In genomic region chr18:13014818-13015217, GRCh38 we compare ENCODE assay signal across 24 cellular contexts. TPM values are rescaled to one million over a fixed set of nuclear protein-coding genes. Genes with fewer than 3 reads are reported as not detected.
A peak's percentile ranks its signal among the peaks of the same experiment; 100 is the strongest.
DNase-seq lines count a peak whose midpoint lies in the region; ATAC-seq, FAIRE-seq and TF ChIP-seq lines count a peak whose summit lies in the region.
"Had no signal": no experiment of that assay in that cellular context is flagged by ENCODE, and none has a peak within 500 bp of the region (broad histone marks: within the 10 kb centered on the region; RNA-seq: fewer than 3 reads in every experiment).

No MANE protein-coding gene starts in this region.

- H3K27me3 ChIP-seq in right atrium auricular region: no peaks in the 10 kb centered on the region
- H3K27me3 ChIP-seq in left ventricle myocardium inferior (ENCODE audit: low read depth): no peaks in the 10 kb centered on the region
- H3K27me3 ChIP-seq in body of pancreas: no peaks in the 10 kb centered on the region
- H3K27me3 ChIP-seq in pancreas: no peaks in the 10 kb centered on the region
- H3K27me3 ChIP-seq: BLaER1 treated with 17β-estradiol and CSF1 and Interleukin-3, amounts not matched to agents 10 nM and 100 nM had no signal

- H3K9me3 ChIP-seq in right atrium auricular region (no peaks in the 10 kb centered on the region), left ventricle myocardium inferior (replicated peaks) (no peaks in the 10 kb centered on the region), body of pancreas (no peaks in the 10 kb centered on the region), pancreas (no peaks in the 10 kb centered on the region)
- H3K9me3 ChIP-seq: BLaER1 treated with 17β-estradiol and CSF1 and Interleukin-3, amounts not matched to agents 10 nM and 100 nM; Caco-2 had no signal

- DNase-seq in Right ventricle myocardium superior (no peak), right atrium auricular region (ENCODE audit: low spot score) (no peak), left ventricle myocardium inferior (no peak), cardiac septum (ENCODE audit: low spot score) (no peak), body of pancreas (no peak), pancreas (no peak), AG20443 (ENCODE audit: low spot score) (no peak)
- DNase-seq: 8988T; ACHN; AML-193; Caco-2; Calu3; CD4-positive, alpha-beta T cell; CD8-positive, alpha-beta T cell; DMS79 treated with DMSO at 0.1 percent for 48 hours; GF-D8 had no signal

- TF ChIP-seq CTCF in right atrium auricular region (IDR thresholded peaks at IDR 0.05): no peak
- TF ChIP-seq CTCF in left ventricle myocardium inferior (IDR thresholded peaks at IDR 0.05; ENCODE audit: borderline replicate concordance): no peak
- no peak for TF ChIP-seq CTCF in body of pancreas (IDR thresholded peaks at IDR 0.05)
- TF ChIP-seq CTCF in pancreas (IDR thresholded peaks at IDR 0.05): no peak

- intact Hi-C loops in Right ventricle myocardium superior (cut with DNase I): no loop called here
- intact Hi-C loops in left ventricle myocardium inferior (cut with micrococcal nuclease): no loop called here
- intact Hi-C loops in cardiac septum (cut with DNase I): no loop called here
- intact Hi-C loops in body of pancreas (cut with DNase I): no loop called here
- intact Hi-C loops in pancreas (cut with DNase I): no loop called here

- H3K4me1 ChIP-seq in right atrium auricular region (no peaks in the 10 kb centered on the region), left ventricle myocardium inferior (peaks cover 39% of the 10 kb centered on the region), body of pancreas (peaks cover 24% of the 10 kb centered on the region), pancreas (peaks cover 0 to 12% (median 6%) of the 10 kb centered on the region in 3 donors)
- H3K4me1 ChIP-seq: BLaER1 treated with 17β-estradiol and CSF1 and Interleukin-3, amounts not matched to agents 10 nM and 100 nM had no signal

- ATAC-seq in Right ventricle myocardium superior (ENCODE audit: poor library complexity) (peak; percentile 46), body of pancreas (peak; percentile 75), pancreas (peak in 3 of 4 donors; percentile 14 to 74 (median 31)), HG03039 (IDR thresholded peaks at IDR 0.05; ENCODE audit: unreplicated experiment) (no peak)
- ATAC-seq: CD8-positive, alpha-beta T cell had no signal

- H3K4me3 ChIP-seq in right atrium auricular region (no peak overlapping the region), left ventricle myocardium inferior (no peak overlapping the region), body of pancreas (no peak overlapping the region), pancreas (no peak overlapping the region)
- H3K4me3 ChIP-seq: BLaER1 treated with 17β-estradiol and CSF1 and Interleukin-3, amounts not matched to agents 10 nM and 100 nM had no signal

- H3K27ac ChIP-seq in right atrium auricular region (no peak overlapping the region), left ventricle myocardium inferior (replicated peaks) (peak overlapping the region; percentile 52), body of pancreas (no peak overlapping the region), pancreas (no peak overlapping the region)
- H3K27ac ChIP-seq: BLaER1 treated with 17β-estradiol and CSF1 and Interleukin-3, amounts not matched to agents 10 nM and 100 nM; C4-2B had no signal

- peaks cover 53% of the 10 kb centered on the region for H3K36me3 ChIP-seq in right atrium auricular region
- peaks cover 90% of the 10 kb centered on the region for H3K36me3 ChIP-seq in left ventricle myocardium inferior
- peaks cover 0 to 12% of the 10 kb centered on the region in 2 donors for H3K36me3 ChIP-seq in body of pancreas (replicated peaks in 1 of 2; ENCODE audit: insufficient read depth in 1 of 2, low read depth in 2 of 2)
- H3K36me3 ChIP-seq in pancreas: peaks cover 0 to 4% (median 3%) of the 10 kb centered on the region in 3 donors

- 46 to 55% methylated on average over 4 of the region's 4 CpGs for WGBS in body of pancreas, 2 donors
- WGBS in pancreas, 2 donors: 50 to 59% methylated on average over 4 of the region's 4 CpGs

- no peak for TF ChIP-seq POLR2A in body of pancreas (IDR thresholded peaks at IDR 0.05)

- FAIRE-seq in pancreas (lab: Jason Lieb, UNC): no peak
- FAIRE-seq: A204.1, D721Med, G401.6, GM12891, GM19239 had no signal

RNA-seq across cellular contexts. Expression of gene CEP192, which starts 23.7 kb away (rescaled TPM):
- 22.3 TPM for total RNA-seq in Right ventricle myocardium superior
- 10 to 100 TPM; 23.7 to 24.0 TPM for total RNA-seq in right atrium auricular region
- 25.6 TPM for total RNA-seq in left ventricle myocardium inferior
- total RNA-seq in cardiac septum: 28.5 TPM
- total RNA-seq in body of pancreas: 10 to 100 TPM; 21.1 to 25.4 TPM
- total RNA-seq in pancreas: 10 to 100 TPM; 10.3 to 20.7 (median 14.0) TPM
- 10 to 100 TPM in 1 of 2 donors, 1 to 10 TPM in 1; 6.7 to 21.7 TPM for polyA plus RNA-seq in pancreas
